16 cellular contexts compared by ENCODE assay signal in the genomic region with DNA sequence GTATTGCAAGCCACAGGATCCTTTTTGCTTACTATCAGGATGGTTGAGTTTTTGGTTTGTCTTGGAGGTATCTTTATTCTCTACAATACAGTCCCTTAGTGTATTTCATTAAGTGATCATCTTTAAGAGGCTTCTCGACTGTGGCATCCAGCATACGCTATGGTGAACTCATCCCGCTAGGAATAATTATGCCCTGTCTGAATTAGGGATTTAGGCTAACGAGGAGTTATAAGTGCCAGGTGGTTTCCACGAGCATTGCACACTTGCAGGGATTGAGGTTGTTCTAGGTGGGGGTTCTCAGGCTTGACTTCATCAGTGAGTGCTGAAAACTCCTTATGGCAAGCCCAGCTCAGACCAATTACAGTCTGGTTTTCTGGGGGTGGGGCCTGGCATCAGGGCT.
A peak's percentile ranks its signal among the peaks of the same experiment; 100 is the strongest.
DNase-seq lines count a peak whose midpoint lies in the region; ATAC-seq lines count a peak whose summit lies in the region.
"Had no signal": no experiment of that assay in that cellular context is flagged by ENCODE, and none has a peak within 500 bp of the region (broad histone marks: within the 10 kb centered on the region; RNA-seq: fewer than 3 reads in every experiment).

No MANE protein-coding gene starts in this region.

- no peak for ATAC-seq in stimulated activated memory B cell treated with anti-CD40 and anti-IgM and Interleukin-4, amounts not matched to agents 10 μg/mL and 1 μg/mL and 100 μg/mL, for 72 hours
- ATAC-seq in activated CD4-positive, CD25-positive, alpha-beta regulatory T cell treated with anti-CD3 and anti-CD28 coated beads, Interleukin-2, amount 50 U/mL, for 24 hours = no peak
- ATAC-seq: GM12878 had no signal

- DNase-seq in NCI-H2107 treated with DMSO at 0.1 percent for 48 hours (lab: John Stamatoyannopoulos, UW; ENCODE audit: unreplicated experiment) (peak; percentile 58), NCI-H2107 (lab: John Stamatoyannopoulos, UW) (no peak), DMS79 treated with DMSO at 0.1 percent for 48 hours (lab: John Stamatoyannopoulos, UW) (peak; percentile 76), NCI-H187 treated with DMSO at 0.1 percent for 48 hours (lab: John Stamatoyannopoulos, UW) (peak; percentile 39), NCI-H69 (lab: John Stamatoyannopoulos, UW) (peak; percentile 27)
- no peak for DNase-seq in activated CD4-positive, CD25-positive, alpha-beta regulatory T cell (lab: John Stamatoyannopoulos, UW)
- DNase-seq: 8988T; CD4-positive, alpha-beta memory T cell; DMS153; DND-41; EL; H9 had no signal

- H3K36me3 Mint-ChIP-seq in stimulated activated memory B cell treated with anti-CD40 and anti-IgM and Interleukin-4, amounts not matched to agents 10 μg/mL and 1 μg/mL and 100 μg/mL, for 72 hours = no peaks in the 10 kb centered on the region
- H3K36me3 Mint-ChIP-seq: CD14-positive monocyte; CD4-positive, alpha-beta memory T cell had no signal

- H3K27ac Mint-ChIP-seq in stimulated activated memory B cell treated with anti-CD40 and anti-IgM and Interleukin-4, amounts not matched to agents 10 μg/mL and 1 μg/mL and 100 μg/mL, for 72 hours = no peak overlapping the region
- H3K27ac Mint-ChIP-seq: CD14-positive monocyte; CD4-positive, alpha-beta memory T cell; H9 had no signal

- peaks cover 9% of the 10 kb centered on the region for H3K27me3 Mint-ChIP-seq in stimulated activated memory B cell treated with anti-CD40 and anti-IgM and Interleukin-4, amounts not matched to agents 10 μg/mL and 1 μg/mL and 100 μg/mL, for 72 hours

- no peak overlapping the region for H3K4me3 Mint-ChIP-seq in stimulated activated memory B cell treated with anti-CD40 and anti-IgM and Interleukin-4, amounts not matched to agents 10 μg/mL and 1 μg/mL and 100 μg/mL, for 72 hours
- H3K4me3 Mint-ChIP-seq: CD14-positive monocyte; CD4-positive, alpha-beta memory T cell; H9 had no signal

- no peaks in the 10 kb centered on the region for H3K4me1 Mint-ChIP-seq in stimulated activated memory B cell treated with anti-CD40 and anti-IgM and Interleukin-4, amounts not matched to agents 10 μg/mL and 1 μg/mL and 100 μg/mL, for 72 hours
- H3K4me1 Mint-ChIP-seq: CD14-positive monocyte; CD4-positive, alpha-beta memory T cell; H9 had no signal

- no peaks in the 10 kb centered on the region for H3K9me3 Mint-ChIP-seq in stimulated activated memory B cell treated with anti-CD40 and anti-IgM and Interleukin-4, amounts not matched to agents 10 μg/mL and 1 μg/mL and 100 μg/mL, for 72 hours
- H3K9me3 Mint-ChIP-seq: CD14-positive monocyte had no signal

Comparison
In these comparisons a context has a peak if more than half of its experiments do, and no peak if none do; other contexts are left out.
1. DNase-seq: peak in NCI-H2107 treated with DMSO at 0.1 percent for 48 hours (single experiment), DMS79 treated with DMSO at 0.1 percent for 48 hours (single experiment), NCI-H187 treated with DMSO at 0.1 percent for 48 hours (single experiment) and NCI-H69 (single experiment); none in NCI-H2107 (single experiment) and activated CD4-positive, CD25-positive, alpha-beta regulatory T cell (0 of 4).